ENCODE assay signal across 15 cellular contexts in the genomic region with DNA sequence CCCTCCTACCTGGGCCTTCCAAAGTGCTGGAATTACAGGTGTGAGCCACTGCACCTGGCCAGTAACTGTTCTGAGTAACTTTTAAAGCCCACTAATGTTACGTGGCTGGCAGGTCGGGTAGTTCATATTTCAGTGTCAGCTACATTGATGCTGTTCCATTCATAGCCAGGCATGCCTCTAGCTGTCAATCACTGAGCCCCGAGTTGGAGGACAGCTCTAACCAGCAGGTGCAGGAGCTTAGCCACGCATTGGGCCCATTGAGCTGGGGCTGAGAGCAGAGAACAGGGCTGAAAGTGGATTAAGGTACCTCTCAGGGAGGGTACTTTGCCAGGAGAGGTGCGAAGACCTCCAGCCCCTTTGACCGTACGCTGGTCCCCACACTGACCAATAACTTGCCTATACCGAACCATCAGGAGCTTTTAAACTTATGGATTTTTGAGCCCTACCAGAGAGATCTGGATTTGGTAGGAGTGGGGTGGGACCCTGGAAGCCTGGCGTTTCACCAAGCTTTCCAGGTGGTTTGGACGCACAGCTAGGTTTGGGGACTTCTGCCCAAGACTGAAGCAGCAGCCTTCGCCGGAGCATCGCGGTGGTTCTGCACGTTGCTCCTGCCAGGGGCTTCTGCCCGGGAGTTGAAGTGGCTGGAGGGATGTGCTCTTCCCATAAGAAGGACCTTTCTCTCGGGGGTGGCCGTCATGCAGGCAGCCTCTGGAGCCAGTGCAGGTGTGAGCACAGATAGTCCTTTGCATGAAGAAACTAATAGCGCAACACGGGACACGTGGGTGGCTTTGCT.
DNase-seq lines count a peak whose midpoint lies in the region; ATAC-seq and TF ChIP-seq lines count a peak whose summit lies in the region.
"Had no signal": no experiment of that assay in that cellular context is flagged by ENCODE, and none has a peak within 500 bp of the region (broad histone marks: within the 10 kb centered on the region; RNA-seq: fewer than 3 reads in every experiment).

No MANE protein-coding gene starts in this region.

- H4K20me1 ChIP-seq in BLaER1 treated with 17β-estradiol and CSF1 and Interleukin-3, amounts not matched to agents 10 nM and 100 nM: no peaks in the 10 kb centered on the region

- H3K27me3 Mint-ChIP-seq in dendritic cell treated with granulocyte-macrophage colony-stimulating factor and Interleukin-4, amounts not matched to agents 40 ng/mL and 50 ng/mL, for 4 days: peaks cover 2% of the 10 kb centered on the region
- no peaks in the 10 kb centered on the region for H3K27me3 Mint-ChIP-seq in stimulated activated naive CD8-positive, alpha-beta T cell treated with anti-CD3 and anti-CD28 coated beads, Interleukin-15, amount 100 ng/mL, for 72 hours
- H3K27me3 Mint-ChIP-seq: B cell had no signal

- peaks cover 44% of the 10 kb centered on the region for H3K36me3 Mint-ChIP-seq in dendritic cell treated with granulocyte-macrophage colony-stimulating factor and Interleukin-4, amounts not matched to agents 40 ng/mL and 50 ng/mL, for 4 days (ENCODE audit: low read depth)

- H3K27ac ChIP-seq in BLaER1 treated with 17β-estradiol and CSF1 and Interleukin-3, amounts not matched to agents 10 nM and 100 nM: peak overlapping the region in 9 of 11 experiments; percentile 92 to 100 (median 99); a peak in 18 of 22 replicates
- peak overlapping the region; percentile 99 for H3K27ac ChIP-seq in HL-60 (replicated peaks)
- peak overlapping the region; percentile 64 for H3K27ac ChIP-seq in substantia nigra (ENCODE audit: low read depth, low read length, poor library complexity, severe bottlenecking)

- peak overlapping the region; percentile 5 for H3K4me3 Mint-ChIP-seq in dendritic cell treated with granulocyte-macrophage colony-stimulating factor and Interleukin-4, amounts not matched to agents 40 ng/mL and 50 ng/mL, for 4 days
- no peak overlapping the region for H3K4me3 Mint-ChIP-seq in stimulated activated naive CD8-positive, alpha-beta T cell treated with anti-CD3 and anti-CD28 coated beads, Interleukin-15, amount 100 ng/mL, for 72 hours
- H3K4me3 Mint-ChIP-seq: B cell; CD8-positive, alpha-beta T cell had no signal

- ATAC-seq in GM19351 (IDR thresholded peaks at IDR 0.05; ENCODE audit: unreplicated experiment): no peak
- no peak for ATAC-seq in stimulated activated naive CD8-positive, alpha-beta T cell treated with anti-CD3 and anti-CD28 coated beads, Interleukin-15, amount 100 ng/mL, for 72 hours
- ATAC-seq: CD8-positive, alpha-beta T cell; Panc1 had no signal

- peak overlapping the region in 10 of 11 experiments; percentile 79 to 96 (median 94); a peak in 18 of 22 replicates for H3K9ac ChIP-seq in BLaER1 treated with 17β-estradiol and CSF1 and Interleukin-3, amounts not matched to agents 10 nM and 100 nM

- no peaks in the 10 kb centered on the region for H3K9me3 ChIP-seq in BLaER1 treated with 17β-estradiol and CSF1 and Interleukin-3, amounts not matched to agents 10 nM and 100 nM (replicated peaks in 1 of 11)

- H3K36me3 ChIP-seq in BLaER1 treated with 17β-estradiol and CSF1 and Interleukin-3, amounts not matched to agents 10 nM and 100 nM: peaks cover 0 to 21% (median 10%) of the 10 kb centered on the region in 11 experiments; a peak in 9 of 22 replicates

- H3K4me1 ChIP-seq in BLaER1 treated with 17β-estradiol and CSF1 and Interleukin-3, amounts not matched to agents 10 nM and 100 nM: peaks cover 26 to 87% (median 73%) of the 10 kb centered on the region in 10 experiments

- intact Hi-C loops in dendritic cell treated with granulocyte-macrophage colony-stimulating factor and Interleukin-4, amounts not matched to agents 40 ng/mL and 50 ng/mL, for 4 days (cut with micrococcal nuclease): loop anchor here (10.0 kb wide), 1 partner anchor 321 kb away; no protein-coding TSS in a partner anchor

- peak overlapping the region; percentile 75 to 98 (median 93) for H3K4me2 ChIP-seq in BLaER1 treated with 17β-estradiol and CSF1 and Interleukin-3, amounts not matched to agents 10 nM and 100 nM

- no peaks in the 10 kb centered on the region for H3K9me3 Mint-ChIP-seq in dendritic cell treated with granulocyte-macrophage colony-stimulating factor and Interleukin-4, amounts not matched to agents 40 ng/mL and 50 ng/mL, for 4 days
- no peaks in the 10 kb centered on the region for H3K9me3 Mint-ChIP-seq in stimulated activated naive CD8-positive, alpha-beta T cell treated with anti-CD3 and anti-CD28 coated beads, Interleukin-15, amount 100 ng/mL, for 72 hours
- H3K9me3 Mint-ChIP-seq: CD8-positive, alpha-beta T cell had no signal

- peaks cover 66% of the 10 kb centered on the region for H3K4me1 Mint-ChIP-seq in dendritic cell treated with granulocyte-macrophage colony-stimulating factor and Interleukin-4, amounts not matched to agents 40 ng/mL and 50 ng/mL, for 4 days (ENCODE audit: low read depth)
- H3K4me1 Mint-ChIP-seq in stimulated activated naive CD8-positive, alpha-beta T cell treated with anti-CD3 and anti-CD28 coated beads, Interleukin-15, amount 100 ng/mL, for 72 hours: peaks cover 12% of the 10 kb centered on the region

- DNase-seq in HL-60 (ENCODE audit: low read depth in 1 of 2, low spot score in 1 of 2) (no peak), substantia nigra (lab: John Stamatoyannopoulos, UW) (no peak), Ammon's horn (ENCODE audit: low spot score) (no peak)
- no peak for DNase-seq in stimulated activated naive CD8-positive, alpha-beta T cell treated with anti-CD3 and anti-CD28 coated beads, Interleukin-15, amount 100 ng/mL, for 72 hours
- DNase-seq: ACHN; CD8-positive, alpha-beta T cell; NCI-H1048; NCI-H1436 treated with DMSO at 0.1 percent for 48 hours; NCI-H2081 treated with DMSO at 0.1 percent for 48 hours; NCI-H524 had no signal

- peak overlapping the region in 2 of 10 experiments; percentile 62 to 73; a peak in 1 of 20 replicates for H3K4me3 ChIP-seq in BLaER1 treated with 17β-estradiol and CSF1 and Interleukin-3, amounts not matched to agents 10 nM and 100 nM
- no peak overlapping the region for H3K4me3 ChIP-seq in HL-60 (replicated peaks; ENCODE audit: insufficient read depth, low read length)

- TF ChIP-seq CTCF in HL-60 (IDR thresholded peaks at IDR 0.05; ENCODE audit: insufficient read depth, low read length): no peak

- peak overlapping the region; percentile 96 for H3K27ac Mint-ChIP-seq in dendritic cell treated with granulocyte-macrophage colony-stimulating factor and Interleukin-4, amounts not matched to agents 40 ng/mL and 50 ng/mL, for 4 days
- peak overlapping the region in 1 of 2 donors; percentile 25 for H3K27ac Mint-ChIP-seq in stimulated activated naive CD8-positive, alpha-beta T cell treated with anti-CD3 and anti-CD28 coated beads, Interleukin-15, amount 100 ng/mL, for 72 hours
- H3K27ac Mint-ChIP-seq: B cell; CD8-positive, alpha-beta T cell had no signal

- H3K27me3 ChIP-seq in BLaER1 treated with 17β-estradiol and CSF1 and Interleukin-3, amounts not matched to agents 10 nM and 100 nM: no peaks in the 10 kb centered on the region
- no peaks in the 10 kb centered on the region for H3K27me3 ChIP-seq in HL-60 (ENCODE audit: insufficient read depth, poor library complexity, severe bottlenecking)
